20 cellular contexts compared by ENCODE assay signal in the genomic region with DNA sequence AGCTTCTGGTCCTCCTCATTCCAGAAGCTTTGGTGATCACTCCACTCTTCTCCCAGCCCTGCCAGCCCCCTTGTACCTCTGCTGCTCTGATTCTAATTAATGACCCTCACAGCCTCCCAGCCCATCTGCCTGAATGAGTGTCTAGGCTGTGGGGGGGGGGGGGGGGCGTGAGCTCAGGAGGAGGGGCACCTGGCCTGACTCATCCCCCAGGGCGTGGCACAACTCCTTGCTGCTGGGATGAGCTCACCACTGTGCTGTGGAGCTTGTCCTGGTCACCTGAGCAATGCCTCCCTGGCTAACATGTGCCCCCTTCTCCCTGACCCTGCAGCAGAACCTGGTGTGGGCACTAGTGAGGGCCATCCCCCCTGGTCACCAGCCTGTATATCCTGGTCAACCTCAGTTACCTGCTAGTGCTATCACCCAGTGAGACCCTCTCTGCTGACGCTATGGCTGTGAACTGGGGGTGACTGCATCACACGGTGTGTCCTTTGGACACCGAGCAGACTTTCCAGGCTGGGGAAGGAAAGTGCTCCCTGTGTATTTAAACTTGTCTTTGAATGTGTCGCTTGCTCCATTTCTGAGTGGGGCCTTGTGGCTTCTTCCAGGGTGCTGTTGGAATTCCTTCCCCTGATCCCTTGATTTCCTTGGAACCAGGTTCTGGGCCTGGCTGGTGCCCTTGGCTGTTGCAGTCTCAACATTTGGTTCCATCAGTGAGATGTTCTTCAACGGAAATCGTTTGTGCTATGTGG. TPM values are rescaled to one million over a fixed set of nuclear protein-coding genes. Genes with fewer than 3 reads are reported as not detected.
A peak's percentile ranks its signal among the peaks of the same experiment; 100 is the strongest.
DNase-seq lines count a peak whose midpoint lies in the region; FAIRE-seq and TF ChIP-seq lines count a peak whose summit lies in the region.
"Had no signal": no experiment of that assay in that cellular context is flagged by ENCODE, and none has a peak within 500 bp of the region (broad histone marks: within the 10 kb centered on the region; RNA-seq: fewer than 3 reads in every experiment).

No MANE protein-coding gene starts in this region.

- H3K79me1 ChIP-seq in trophoblast cell (ENCODE audit: low read length): no peaks in the 10 kb centered on the region

- DNase-seq in right atrium auricular region (ENCODE audit: low spot score) (peak; percentile 50), cardiac septum (ENCODE audit: low spot score) (no peak), Peyer's patch (peak in 2 of 3 donors; percentile 80), islet precursor cell (peak; percentile 76), urothelium cell line (ENCODE audit: low spot score) (peak; percentile 88), SKM-1 treated with dmso at 0.1 percent for 144 hours (lab: John Stamatoyannopoulos, UW; ENCODE audit: unreplicated experiment) (no peak), trophoblast cell (no peak), C1 segment of cervical spinal cord (lab: John Stamatoyannopoulos, UW) (no peak)
- DNase-seq: activated effector memory CD4-positive, alpha-beta T cell treated with Interleukin-2 at 50 U/mL for 16 hours; anterior cingulate cortex; colonic mucosa; natural killer cell; NCI-H1105 treated with DMSO at 0.1 percent for 48 hours; NCI-H226; SK-N-SH; stimulated activated CD4-positive, alpha-beta T cell treated with anti-CD3 and anti-CD28 coated beads, Interleukin-2, amount 100 ng/mL, for 24 hours; upper lobe of left lung had no signal

- WGBS in trophoblast cell (ENCODE audit: extremely low coverage, insufficient coverage, insufficient read length): no CpG with 5 or more reads among the region's 8 CpGs

- TF ChIP-seq CTCF in right atrium auricular region (IDR thresholded peaks at IDR 0.05) (no peak), Peyer's patch (IDR thresholded peaks at IDR 0.05) (no peak)

- H3K27ac ChIP-seq in right atrium auricular region (no peak overlapping the region), Peyer's patch (peak overlapping the region in 2 of 4 donors; percentile 28), trophoblast cell (ENCODE audit: low read depth, low read length) (no peak overlapping the region)
- H3K27ac ChIP-seq: colonic mucosa, esophagus muscularis mucosa, upper lobe of left lung had no signal

- H3K4me3 ChIP-seq in right atrium auricular region: no peak overlapping the region
- no peak overlapping the region for H3K4me3 ChIP-seq in Peyer's patch
- no peak overlapping the region for H3K4me3 ChIP-seq in trophoblast cell (ENCODE audit: low read depth, low read length)
- H3K4me3 ChIP-seq: colonic mucosa, esophagus muscularis mucosa, upper lobe of left lung had no signal

- H3K36me3 ChIP-seq in right atrium auricular region (no peaks in the 10 kb centered on the region), Peyer's patch (no peaks in the 10 kb centered on the region), trophoblast cell (ENCODE audit: control insufficient read depth in 1 of 2, insufficient read depth in 2 of 2, low read length in 2 of 2) (no peaks in the 10 kb centered on the region)
- H3K36me3 ChIP-seq: colonic mucosa, esophagus muscularis mucosa, upper lobe of left lung had no signal

- no peaks in the 10 kb centered on the region for H3K27me3 ChIP-seq in right atrium auricular region
- H3K27me3 ChIP-seq in Peyer's patch: no peaks in the 10 kb centered on the region
- H3K27me3 ChIP-seq in trophoblast cell (ENCODE audit: insufficient read depth, low read length): no peaks in the 10 kb centered on the region
- H3K27me3 ChIP-seq: colonic mucosa, esophagus muscularis mucosa, upper lobe of left lung had no signal

- H2AK5ac ChIP-seq in trophoblast cell (ENCODE audit: low read length): no peak overlapping the region

- H3K23ac ChIP-seq in trophoblast cell (ENCODE audit: low read length): no peak overlapping the region

- no peak overlapping the region for H3K4me2 ChIP-seq in trophoblast cell (ENCODE audit: low read length)
- H3K4me2 ChIP-seq: SK-N-SH had no signal

- H3K4me1 ChIP-seq in right atrium auricular region: no peaks in the 10 kb centered on the region
- H3K4me1 ChIP-seq in Peyer's patch: no peaks in the 10 kb centered on the region
- H3K4me1 ChIP-seq in trophoblast cell (ENCODE audit: control insufficient read depth in 1 of 2, insufficient read depth in 2 of 2, low read length in 2 of 2): no peaks in the 10 kb centered on the region
- H3K4me1 ChIP-seq: colonic mucosa, esophagus muscularis mucosa, upper lobe of left lung had no signal

- H3K18ac ChIP-seq in trophoblast cell (ENCODE audit: low read length): no peak overlapping the region

- no peak overlapping the region for H4K91ac ChIP-seq in trophoblast cell (ENCODE audit: low read depth, low read length)

- no peak overlapping the region for H2BK120ac ChIP-seq in trophoblast cell (ENCODE audit: insufficient read depth, low read length, poor library complexity)

- no peak overlapping the region for H3K9ac ChIP-seq in trophoblast cell (ENCODE audit: low read length)
- H3K9ac ChIP-seq: SK-N-SH had no signal

- H4K12ac ChIP-seq in trophoblast cell (ENCODE audit: low read depth, low read length): no peak overlapping the region

- FAIRE-seq in urothelium cell line (lab: Jason Lieb, UNC): peak; percentile 32
- FAIRE-seq: D721Med, H1 had no signal

- no peaks in the 10 kb centered on the region for H3K9me3 ChIP-seq in right atrium auricular region
- no peaks in the 10 kb centered on the region for H3K9me3 ChIP-seq in Peyer's patch
- H3K9me3 ChIP-seq in trophoblast cell (ENCODE audit: insufficient read depth, low read depth, low read length): no peaks in the 10 kb centered on the region
- H3K9me3 ChIP-seq: colonic mucosa, esophagus muscularis mucosa, SK-N-SH, upper lobe of left lung had no signal

- H2BK12ac ChIP-seq in trophoblast cell (ENCODE audit: low read length): no peak overlapping the region

- TF ChIP-seq POLR2A in Peyer's patch (IDR thresholded peaks at IDR 0.05): no peak

- intact Hi-C loops in cardiac septum (cut with DNase I): no loop called here

- no peak overlapping the region for H2BK5ac ChIP-seq in trophoblast cell (ENCODE audit: low read depth, low read length, poor library complexity)

- no peaks in the 10 kb centered on the region for H3K79me2 ChIP-seq in trophoblast cell (ENCODE audit: control insufficient read depth, insufficient read depth, low read length, poor library complexity)

- no peak overlapping the region for H4K8ac ChIP-seq in trophoblast cell (ENCODE audit: low read depth, low read length)

- no peak overlapping the region for H3K14ac ChIP-seq in trophoblast cell (ENCODE audit: low read length)

- no peak overlapping the region for H3K4ac ChIP-seq in trophoblast cell (ENCODE audit: low read depth, low read length)

- H2AFZ ChIP-seq in trophoblast cell (ENCODE audit: insufficient read depth, low read length, poor library complexity): no peak overlapping the region

RNA-seq across cellular contexts. Expression of a gene that starts 41.5 kb away (rescaled TPM):
- total RNA-seq in right atrium auricular region (10 to 100 TPM; 35.0 to 44.8 TPM), cardiac septum (75.6 TPM), Peyer's patch (10 to 100 TPM; 61.2 to 88.3 (median 74.8) TPM)
- polyA plus RNA-seq in trophoblast cell (2013): 48.9 and 50.0 TPM in 2 replicates

RNA-seq across cellular contexts. Expression of a gene that starts 54.7 kb away (rescaled TPM):
- total RNA-seq in right atrium auricular region (100 to 1,000 TPM; 471 to 664 TPM), cardiac septum (98.4 TPM), Peyer's patch (100 to 1,000 TPM in 3 of 4 donors, 10 to 100 TPM in 1; 61.6 to 488 (median 202) TPM)
- 220 and 222 TPM in 2 replicates for polyA plus RNA-seq in trophoblast cell (2013)

Comparison
In these comparisons a context has a peak if more than half of its experiments do, and no peak if none do; other contexts are left out.
1. DNase-seq: peak in right atrium auricular region (single experiment), Peyer's patch (2 of 3), islet precursor cell (single experiment) and urothelium cell line (single experiment); none in cardiac septum (single experiment), SKM-1 treated with dmso at 0.1 percent for 144 hours (single experiment), trophoblast cell (0 of 2) and C1 segment of cervical spinal cord (0 of 14).